1 cellular context compared by ENCODE assay signal in genomic region chr1:228152097-228152917, GRCh38.
TF ChIP-seq lines count a peak whose summit lies in the region.

No MANE protein-coding gene starts in this region.

TF ChIP-seq in HepG2, 621 proteins besides CTCF, POLR2A, EP300 and RAD21:
- no peak for TF ChIP-seq ZNF251 (CRISPR knock-in tag; IDR thresholded peaks at IDR 0.05)
- TF ChIP-seq AGO2 (optimal IDR thresholded peaks at IDR 0.05; ENCODE audit: low read depth, low read length) = peak; percentile 24
